17 cellular contexts compared by ENCODE assay signal in genomic region chr12:54296393-54297121, GRCh38. TPM values are rescaled to one million over a fixed set of nuclear protein-coding genes. Genes with fewer than 3 reads are reported as not detected.
"Had no signal": no experiment of that assay in that cellular context is flagged by ENCODE, and none has a peak within 500 bp of the region (broad histone marks: within the 10 kb centered on the region; RNA-seq: fewer than 3 reads in every experiment).

No MANE protein-coding gene starts in this region.

- H3K27ac ChIP-seq: body of pancreas had no signal

- H3K9me3 ChIP-seq: body of pancreas had no signal

- DNase-seq: activated CD4-positive, alpha-beta T cell treated with anti-CD3 and anti-CD28 coated beads for 4 hours; activated CD8-positive, alpha-beta memory T cell treated with anti-CD3 and anti-CD28 coated beads for 24 hours; activated naive CD8-positive, alpha-beta T cell treated with anti-CD3 and anti-CD28 coated beads for 36 hours; amygdala; body of pancreas; central memory CD4-positive, alpha-beta T cell; cortex of kidney; effector CD8-positive, alpha-beta T cell; foreskin fibroblast; kidney glomerular epithelial cell; left ventricle myocardium superior; right cardiac atrium; small intestine; T-cell; T1000 had no signal

- H3K4me3 ChIP-seq: body of pancreas had no signal

- H3K27me3 ChIP-seq: body of pancreas had no signal

- ATAC-seq: body of pancreas, right cardiac atrium, T-cell had no signal

RNA-seq across cellular contexts. Expression of gene NFE2, which starts 4.3 kb away (rescaled TPM):
- total RNA-seq: activated naive CD8-positive, alpha-beta T cell treated with anti-CD3 and anti-CD28 coated beads for 36 hours; activated T-helper 1 cell treated with anti-CD3 and anti-CD28 coated beads, Interleukin-12 subunit alpha, Interleukin-12 subunit beta, Interleukin-2, Interleukin-4 antibody, amounts not matched to agents 30 ng/mL and 10 ng/mL and 1 ng/mL, durations not matched to agents 14 hours and 24 hours and 36 hours; endothelial cell of umbilical vein had no signal
- polyA plus RNA-seq: endothelial cell of umbilical vein had no signal
